Comparison of ENCODE assay signal across 1 cellular context in genomic region chr11:11660351-11660750, GRCh38.
TF ChIP-seq lines count a peak whose summit lies in the region.

No MANE protein-coding gene starts in this region.

TF ChIP-seq in H1, 55 proteins besides CTCF, POLR2A, EP300 and RAD21:
- TF ChIP-seq HDAC2 (IDR thresholded peaks at IDR 0.05; ENCODE audit: borderline replicate concordance in 1 of 2, low read depth in 2 of 2, low read length in 2 of 2) (no peak), SIRT6 (IDR thresholded peaks at IDR 0.05; ENCODE audit: low read length) (no peak), CHD2 (IDR thresholded peaks at IDR 0.05; ENCODE audit: low read length) (no peak), TAF1 (IDR thresholded peaks at IDR 0.05; ENCODE audit: low read depth, low read length) (no peak), JUND (IDR thresholded peaks at IDR 0.05; ENCODE audit: low read length) (no peak), JUN (IDR thresholded peaks at IDR 0.05; ENCODE audit: low read depth, low read length) (no peak), SIN3A (conservative IDR thresholded peaks at IDR 0.05 in 1 of 2, IDR thresholded peaks at IDR 0.05 in 1 of 2; ENCODE audit: low read depth in 1 of 2, low read length in 2 of 2) (no peak)
